1 cellular context compared by ENCODE assay signal in the genomic region with DNA sequence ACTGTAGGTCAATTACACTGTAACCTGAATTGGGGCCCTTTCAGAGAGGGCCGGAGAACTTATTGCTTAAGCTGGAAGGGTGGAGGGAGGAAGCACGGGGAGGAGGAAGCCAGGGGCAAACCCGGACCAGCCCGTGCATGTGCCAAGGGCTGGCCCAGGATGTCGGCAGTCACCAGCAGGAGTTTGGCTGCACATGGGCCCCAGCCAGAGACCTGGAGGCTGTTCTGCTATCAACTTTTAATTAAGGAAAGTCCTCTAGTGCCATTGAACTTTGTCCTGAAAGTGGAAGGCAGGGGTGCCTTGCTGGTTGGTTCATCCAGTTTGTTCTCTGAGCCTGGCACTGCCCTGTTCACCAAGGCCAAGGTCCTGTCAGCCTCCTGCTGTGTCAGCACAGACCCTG.
TF ChIP-seq lines count a peak whose summit lies in the region.

No MANE protein-coding gene starts in this region.

TF ChIP-seq in HepG2, 621 proteins besides CTCF, POLR2A, EP300 and RAD21 (continued from another document):
- TF ChIP-seq, protein P1, sequence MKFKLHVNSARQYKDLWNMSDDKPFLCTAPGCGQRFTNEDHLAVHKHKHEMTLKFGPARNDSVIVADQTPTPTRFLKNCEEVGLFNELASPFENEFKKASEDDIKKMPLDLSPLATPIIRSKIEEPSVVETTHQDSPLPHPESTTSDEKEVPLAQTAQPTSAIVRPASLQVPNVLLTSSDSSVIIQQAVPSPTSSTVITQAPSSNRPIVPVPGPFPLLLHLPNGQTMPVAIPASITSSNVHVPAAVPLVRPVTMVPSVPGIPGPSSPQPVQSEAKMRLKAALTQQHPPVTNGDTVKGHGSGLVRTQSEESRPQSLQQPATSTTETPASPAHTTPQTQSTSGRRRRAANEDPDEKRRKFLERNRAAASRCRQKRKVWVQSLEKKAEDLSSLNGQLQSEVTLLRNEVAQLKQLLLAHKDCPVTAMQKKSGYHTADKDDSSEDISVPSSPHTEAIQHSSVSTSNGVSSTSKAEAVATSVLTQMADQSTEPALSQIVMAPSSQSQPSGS (CRISPR knock-in tag; IDR thresholded peaks at IDR 0.05), result no peak
